In genomic region chr1:207997486-207998268, GRCh38 we compare ENCODE assay signal across 1 cellular context.
TF ChIP-seq lines count a peak whose summit lies in the region.

No MANE protein-coding gene starts in this region.

TF ChIP-seq in K562, 482 proteins besides CTCF, POLR2A, EP300 and RAD21 (continued from another document and continues in another):
- TF ChIP-seq, protein P1, sequence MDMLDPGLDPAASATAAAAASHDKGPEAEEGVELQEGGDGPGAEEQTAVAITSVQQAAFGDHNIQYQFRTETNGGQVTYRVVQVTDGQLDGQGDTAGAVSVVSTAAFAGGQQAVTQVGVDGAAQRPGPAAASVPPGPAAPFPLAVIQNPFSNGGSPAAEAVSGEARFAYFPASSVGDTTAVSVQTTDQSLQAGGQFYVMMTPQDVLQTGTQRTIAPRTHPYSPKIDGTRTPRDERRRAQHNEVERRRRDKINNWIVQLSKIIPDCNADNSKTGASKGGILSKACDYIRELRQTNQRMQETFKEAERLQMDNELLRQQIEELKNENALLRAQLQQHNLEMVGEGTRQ (CRISPR knock-in tag; IDR thresholded peaks at IDR 0.05) = no peak
- TF ChIP-seq ZNF75A (CRISPR knock-in tag; IDR thresholded peaks at IDR 0.05) (no peak), BCOR (IDR thresholded peaks at IDR 0.05) (no peak), ZNF212 (CRISPR knock-in tag; IDR thresholded peaks at IDR 0.05) (no peak), SMAD4 (CRISPR knock-in tag; conservative IDR thresholded peaks at IDR 0.05) (no peak), STAG1 (CRISPR knock-in tag; IDR thresholded peaks at IDR 0.05; ENCODE audit: borderline replicate concordance) (peak; percentile 48; the same call in 1 of the 2 replicates), ZNF696 (CRISPR knock-in tag; conservative IDR thresholded peaks at IDR 0.05) (no peak), PCBP2 (IDR thresholded peaks at IDR 0.05; ENCODE audit: low read depth, low read length, poor library complexity, severe bottlenecking) (no peak), CREM (IDR thresholded peaks at IDR 0.05; ENCODE audit: low read depth) (no peak), SIN3B (IDR thresholded peaks at IDR 0.05; ENCODE audit: low read depth) (no peak), TCF15 (CRISPR knock-in tag; IDR thresholded peaks at IDR 0.05) (no peak), POU5F1 (IDR thresholded peaks at IDR 0.05; ENCODE audit: borderline replicate concordance, low read depth, low read length, partially characterized antibody) (no peak), ADNP (tag; IDR thresholded peaks at IDR 0.05) (no peak), MAFG (tag; conservative IDR thresholded peaks at IDR 0.05) (no peak), ATF3 (IDR thresholded peaks at IDR 0.05) (no peak), ATF3 (CRISPR knock-in tag; conservative IDR thresholded peaks at IDR 0.05) (0 out of 2 replicates have a peak, but pooled peaks have one; percentile 22), MAZ (CRISPR knock-in tag; conservative IDR thresholded peaks at IDR 0.05 in 1 of 2, IDR thresholded peaks at IDR 0.05 in 1 of 2) (peak in 1 of 2 experiments; percentile 37; a peak in 1 of 4 replicates), ZNF124 (CRISPR knock-in tag; IDR thresholded peaks at IDR 0.05) (no peak), TCF7L2 (IDR thresholded peaks at IDR 0.05; ENCODE audit: low read depth, low read length) (no peak), HMG20A (CRISPR knock-in tag; conservative IDR thresholded peaks at IDR 0.05) (no peak), OTX1 (CRISPR knock-in tag; IDR thresholded peaks at IDR 0.05) (no peak), SMC3 (conservative IDR thresholded peaks at IDR 0.05; ENCODE audit: insufficient read depth, low read depth, low read length) (peak; percentile 74), ZNF408 (CRISPR knock-in tag; IDR thresholded peaks at IDR 0.05; ENCODE audit: low read depth) (no peak), BRD4 (IDR thresholded peaks at IDR 0.05) (no peak), KDM4B (IDR thresholded peaks at IDR 0.05; ENCODE audit: borderline replicate concordance in 2 of 2, low read depth in 1 of 2) (no peak), NCOA1 (IDR thresholded peaks at IDR 0.05; ENCODE audit: low read depth) (no peak), E2F1 (CRISPR knock-in tag; IDR thresholded peaks at IDR 0.05) (peak; percentile 55; the same call in 1 of the 2 replicates), CBX1 (IDR thresholded peaks at IDR 0.05; ENCODE audit: low read depth) (no peak), FOXA3 (CRISPR knock-in tag; conservative IDR thresholded peaks at IDR 0.05 in 1 of 2, IDR thresholded peaks at IDR 0.05 in 1 of 2) (0 out of 4 replicates have a peak, but pooled peaks of 1 of the 2 experiments have one; percentile 43), TBL1XR1 (IDR thresholded peaks at IDR 0.05; ENCODE audit: low read length in 2 of 2) (peak in 1 of 2 experiments; percentile 32; a peak in 1 of 4 replicates), DEAF1 (CRISPR knock-in tag; IDR thresholded peaks at IDR 0.05) (0 out of 2 replicates have a peak, but pooled peaks have one; percentile 35), ZNF165 (CRISPR knock-in tag; IDR thresholded peaks at IDR 0.05; ENCODE audit: borderline replicate concordance) (no peak), NFIC (IDR thresholded peaks at IDR 0.05) (peak; percentile 91), RBM15 (IDR thresholded peaks at IDR 0.05; ENCODE audit: insufficient read depth, low read length) (no peak), PTTG1 (tag; IDR thresholded peaks at IDR 0.05; ENCODE audit: low read depth) (no peak), E2F3 (CRISPR knock-in tag; IDR thresholded peaks at IDR 0.05) (no peak), NFE2 (IDR thresholded peaks at IDR 0.05; ENCODE audit: low read depth) (no peak), NCOA2 (IDR thresholded peaks at IDR 0.05; ENCODE audit: partially characterized antibody in 2 of 2) (no peak), NR2C2 (CRISPR knock-in tag; IDR thresholded peaks at IDR 0.05) (no peak), NR2C2 (tag; IDR thresholded peaks at IDR 0.05) (no peak), ZNF282 (CRISPR knock-in tag; IDR thresholded peaks at IDR 0.05) (no peak), GABPB1 (CRISPR knock-in tag; IDR thresholded peaks at IDR 0.05) (no peak), ZMIZ1 (IDR thresholded peaks at IDR 0.05; ENCODE audit: low read depth in 2 of 2, low read length in 2 of 2) (no peak), SREBF2 (CRISPR knock-in tag; IDR thresholded peaks at IDR 0.05) (no peak), USF1 (CRISPR knock-in tag; IDR thresholded peaks at IDR 0.05) (0 out of 2 replicates have a peak, but pooled peaks have one; percentile 16), DPF2 (IDR thresholded peaks at IDR 0.05) (no peak)
- TF ChIP-seq, protein P2, sequence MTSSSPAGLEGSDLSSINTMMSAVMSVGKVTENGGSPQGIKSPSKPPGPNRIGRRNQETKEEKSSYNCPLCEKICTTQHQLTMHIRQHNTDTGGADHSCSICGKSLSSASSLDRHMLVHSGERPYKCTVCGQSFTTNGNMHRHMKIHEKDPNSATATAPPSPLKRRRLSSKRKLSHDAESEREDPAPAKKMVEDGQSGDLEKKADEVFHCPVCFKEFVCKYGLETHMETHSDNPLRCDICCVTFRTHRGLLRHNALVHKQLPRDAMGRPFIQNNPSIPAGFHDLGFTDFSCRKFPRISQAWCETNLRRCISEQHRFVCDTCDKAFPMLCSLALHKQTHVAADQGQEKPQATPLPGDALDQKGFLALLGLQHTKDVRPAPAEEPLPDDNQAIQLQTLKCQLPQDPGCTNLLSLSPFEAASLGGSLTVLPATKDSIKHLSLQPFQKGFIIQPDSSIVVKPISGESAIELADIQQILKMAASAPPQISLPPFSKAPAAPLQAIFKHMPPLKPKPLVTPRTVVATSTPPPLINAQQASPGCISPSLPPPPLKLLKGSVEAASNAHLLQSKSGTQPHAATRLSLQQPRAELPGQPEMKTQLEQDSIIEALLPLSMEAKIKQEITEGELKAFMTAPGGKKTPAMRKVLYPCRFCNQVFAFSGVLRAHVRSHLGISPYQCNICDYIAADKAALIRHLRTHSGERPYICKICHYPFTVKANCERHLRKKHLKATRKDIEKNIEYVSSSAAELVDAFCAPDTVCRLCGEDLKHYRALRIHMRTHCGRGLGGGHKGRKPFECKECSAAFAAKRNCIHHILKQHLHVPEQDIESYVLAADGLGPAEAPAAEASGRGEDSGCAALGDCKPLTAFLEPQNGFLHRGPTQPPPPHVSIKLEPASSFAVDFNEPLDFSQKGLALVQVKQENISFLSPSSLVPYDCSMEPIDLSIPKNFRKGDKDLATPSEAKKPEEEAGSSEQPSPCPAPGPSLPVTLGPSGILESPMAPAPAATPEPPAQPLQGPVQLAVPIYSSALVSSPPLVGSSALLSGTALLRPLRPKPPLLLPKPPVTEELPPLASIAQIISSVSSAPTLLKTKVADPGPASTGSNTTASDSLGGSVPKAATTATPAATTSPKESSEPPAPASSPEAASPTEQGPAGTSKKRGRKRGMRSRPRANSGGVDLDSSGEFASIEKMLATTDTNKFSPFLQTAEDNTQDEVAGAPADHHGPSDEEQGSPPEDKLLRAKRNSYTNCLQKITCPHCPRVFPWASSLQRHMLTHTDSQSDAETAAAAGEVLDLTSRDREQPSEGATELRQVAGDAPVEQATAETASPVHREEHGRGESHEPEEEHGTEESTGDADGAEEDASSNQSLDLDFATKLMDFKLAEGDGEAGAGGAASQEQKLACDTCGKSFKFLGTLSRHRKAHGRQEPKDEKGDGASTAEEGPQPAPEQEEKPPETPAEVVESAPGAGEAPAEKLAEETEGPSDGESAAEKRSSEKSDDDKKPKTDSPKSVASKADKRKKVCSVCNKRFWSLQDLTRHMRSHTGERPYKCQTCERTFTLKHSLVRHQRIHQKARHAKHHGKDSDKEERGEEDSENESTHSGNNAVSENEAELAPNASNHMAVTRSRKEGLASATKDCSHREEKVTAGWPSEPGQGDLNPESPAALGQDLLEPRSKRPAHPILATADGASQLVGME (CRISPR knock-in tag; IDR thresholded peaks at IDR 0.05) = no peak
- TF ChIP-seq, protein P3, sequence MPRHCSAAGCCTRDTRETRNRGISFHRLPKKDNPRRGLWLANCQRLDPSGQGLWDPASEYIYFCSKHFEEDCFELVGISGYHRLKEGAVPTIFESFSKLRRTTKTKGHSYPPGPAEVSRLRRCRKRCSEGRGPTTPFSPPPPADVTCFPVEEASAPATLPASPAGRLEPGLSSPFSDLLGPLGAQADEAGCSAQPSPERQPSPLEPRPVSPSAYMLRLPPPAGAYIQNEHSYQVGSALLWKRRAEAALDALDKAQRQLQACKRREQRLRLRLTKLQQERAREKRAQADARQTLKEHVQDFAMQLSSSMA (CRISPR knock-in tag; IDR thresholded peaks at IDR 0.05) = no peak
- TF ChIP-seq, protein P4, sequence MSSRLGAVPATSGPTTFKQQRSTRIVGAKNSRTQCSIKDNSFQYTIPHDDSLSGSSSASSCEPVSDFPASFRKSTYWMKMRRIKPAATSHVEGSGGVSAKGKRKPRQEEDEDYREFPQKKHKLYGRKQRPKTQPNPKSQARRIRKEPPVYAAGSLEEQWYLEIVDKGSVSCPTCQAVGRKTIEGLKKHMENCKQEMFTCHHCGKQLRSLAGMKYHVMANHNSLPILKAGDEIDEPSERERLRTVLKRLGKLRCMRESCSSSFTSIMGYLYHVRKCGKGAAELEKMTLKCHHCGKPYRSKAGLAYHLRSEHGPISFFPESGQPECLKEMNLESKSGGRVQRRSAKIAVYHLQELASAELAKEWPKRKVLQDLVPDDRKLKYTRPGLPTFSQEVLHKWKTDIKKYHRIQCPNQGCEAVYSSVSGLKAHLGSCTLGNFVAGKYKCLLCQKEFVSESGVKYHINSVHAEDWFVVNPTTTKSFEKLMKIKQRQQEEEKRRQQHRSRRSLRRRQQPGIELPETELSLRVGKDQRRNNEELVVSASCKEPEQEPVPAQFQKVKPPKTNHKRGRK (tag; IDR thresholded peaks at IDR 0.05) = no peak
- TF ChIP-seq, protein P5, sequence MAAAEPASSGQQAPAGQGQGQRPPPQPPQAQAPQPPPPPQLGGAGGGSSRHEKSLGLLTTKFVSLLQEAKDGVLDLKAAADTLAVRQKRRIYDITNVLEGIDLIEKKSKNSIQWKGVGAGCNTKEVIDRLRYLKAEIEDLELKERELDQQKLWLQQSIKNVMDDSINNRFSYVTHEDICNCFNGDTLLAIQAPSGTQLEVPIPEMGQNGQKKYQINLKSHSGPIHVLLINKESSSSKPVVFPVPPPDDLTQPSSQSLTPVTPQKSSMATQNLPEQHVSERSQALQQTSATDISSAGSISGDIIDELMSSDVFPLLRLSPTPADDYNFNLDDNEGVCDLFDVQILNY (CRISPR knock-in tag; IDR thresholded peaks at IDR 0.05) = 0 out of 2 replicates have a peak, but pooled peaks have one; percentile 33
